In genomic region chr2:25855065-25855464, GRCh38 we compare ENCODE assay signal across 24 cellular contexts. TPM values are rescaled to one million over a fixed set of nuclear protein-coding genes. Genes with fewer than 3 reads are reported as not detected.
DNase-seq lines count a peak whose midpoint lies in the region; ATAC-seq and TF ChIP-seq lines count a peak whose summit lies in the region.
"Had no signal": no experiment of that assay in that cellular context is flagged by ENCODE, and none has a peak within 500 bp of the region (broad histone marks: within the 10 kb centered on the region; RNA-seq: fewer than 3 reads in every experiment).

No MANE protein-coding gene starts in this region.

- H3K4me1 ChIP-seq in HEK293 (ENCODE audit: control insufficient read depth, insufficient read depth, low read length), result peaks cover 13% of the 10 kb centered on the region
- H3K4me1 ChIP-seq: BE2C, SJCRH30 had no signal

- peaks cover 0 to 4% of the 10 kb centered on the region in 2 experiments; a peak in 2 of 3 replicates for H3K36me3 ChIP-seq in HEK293 (ENCODE audit: control insufficient read depth in 2 of 2, insufficient read depth in 1 of 2, low read length in 2 of 2)

- no peak for DNase-seq in activated T-cell treated with anti-CD3 and anti-CD28 coated beads, Interleukin-2, amount 50 U/mL, for 24 hours
- DNase-seq in activated T-cell treated with anti-CD3 and anti-CD28 coated beads for 4 hours (no peak), memory B cell (ENCODE audit: low spot score in 2 of 2) (no peak), HT-29 (ENCODE audit: low spot score) (no peak), NCI-H82 (lab: John Stamatoyannopoulos, UW) (no peak)
- DNase-seq: 8988T, ACHN, BE2C, DMS53, GOT3, HCEC 1CT, IMR-90, KG1, MG63, NCI-H2029, NCI-H446 treated with DMSO at 0.1 percent for 48 hours, NCI-H526, PC-9, SJCRH30 had no signal

- CTCF ChIA-PET in HEK293 (lab: Yijun Ruan, JAX), result interaction anchor here (0.5 to 1.2 kb wide), 4 partner anchors 28 to 195 kb away, joined by 3 to 4 read pairs (median 4); no protein-coding TSS in a partner anchor

- peaks cover 67% of the 10 kb centered on the region for H3K4me1 Mint-ChIP-seq in activated T-cell treated with anti-CD3 and anti-CD28 coated beads, Interleukin-2, amount 50 U/mL, for 24 hours (ENCODE audit: low read depth)
- peaks cover 30% of the 10 kb centered on the region for H3K4me1 Mint-ChIP-seq in memory B cell
- H3K4me1 Mint-ChIP-seq in stimulated activated memory B cell treated with anti-CD40 and anti-IgM and Interleukin-4, amounts not matched to agents 10 μg/mL and 1 μg/mL and 100 μg/mL, for 72 hours, result peaks cover 49% of the 10 kb centered on the region

- no peaks in the 10 kb centered on the region for H3K9me3 Mint-ChIP-seq in activated T-cell treated with anti-CD3 and anti-CD28 coated beads, Interleukin-2, amount 50 U/mL, for 24 hours
- no peaks in the 10 kb centered on the region for H3K9me3 Mint-ChIP-seq in memory B cell
- no peaks in the 10 kb centered on the region for H3K9me3 Mint-ChIP-seq in stimulated activated memory B cell treated with anti-CD40 and anti-IgM and Interleukin-4, amounts not matched to agents 10 μg/mL and 1 μg/mL and 100 μg/mL, for 72 hours
- H3K9me3 Mint-ChIP-seq: CD14-positive monocyte had no signal

- H3K27me3 Mint-ChIP-seq in activated T-cell treated with anti-CD3 and anti-CD28 coated beads, Interleukin-2, amount 50 U/mL, for 24 hours, result no peaks in the 10 kb centered on the region
- H3K27me3 Mint-ChIP-seq in memory B cell, result no peaks in the 10 kb centered on the region
- H3K27me3 Mint-ChIP-seq in stimulated activated memory B cell treated with anti-CD40 and anti-IgM and Interleukin-4, amounts not matched to agents 10 μg/mL and 1 μg/mL and 100 μg/mL, for 72 hours, result no peaks in the 10 kb centered on the region

- H3K27ac ChIP-seq in HEK293 (ENCODE audit: extremely low read depth, low read depth, low read length), result peak overlapping the region; percentile 28
- H3K27ac ChIP-seq: PC-9, SJCRH30 had no signal

- no peak overlapping the region for H3K4me3 ChIP-seq in HEK293 (ENCODE audit: low read depth, low read length)
- H3K4me3 ChIP-seq: MG63, PC-9, SJCRH30 had no signal

- no peaks in the 10 kb centered on the region for H3K9me3 ChIP-seq in HEK293 (ENCODE audit: control insufficient read depth, insufficient read depth, low read depth, low read length)
- H3K9me3 ChIP-seq: BE2C, MG63, SJCRH30 had no signal

- no peak overlapping the region for H3K4me3 Mint-ChIP-seq in activated T-cell treated with anti-CD3 and anti-CD28 coated beads, Interleukin-2, amount 50 U/mL, for 24 hours
- no peak overlapping the region for H3K4me3 Mint-ChIP-seq in memory B cell
- H3K4me3 Mint-ChIP-seq in stimulated activated memory B cell treated with anti-CD40 and anti-IgM and Interleukin-4, amounts not matched to agents 10 μg/mL and 1 μg/mL and 100 μg/mL, for 72 hours, result no peak overlapping the region
- H3K4me3 Mint-ChIP-seq: CD14-positive monocyte had no signal

- POLR2A ChIA-PET in HEK293 (lab: Yijun Ruan, JAX), result interaction anchor here (3.5 kb wide), 1 partner anchor 23 kb away, joined by 23 read pairs; the partner anchor contains the start of gene ASXL2

- ATAC-seq in memory B cell (ENCODE audit: low read depth), result no peak
- no peak for ATAC-seq in stimulated activated memory B cell treated with anti-CD40 and anti-IgM and Interleukin-4, amounts not matched to agents 10 μg/mL and 1 μg/mL and 100 μg/mL, for 72 hours
- ATAC-seq in HG02938 (IDR thresholded peaks at IDR 0.05; ENCODE audit: unreplicated experiment), result no peak
- ATAC-seq: Right ventricle myocardium inferior had no signal

- peaks cover 9% of the 10 kb centered on the region for H3K36me3 Mint-ChIP-seq in activated T-cell treated with anti-CD3 and anti-CD28 coated beads, Interleukin-2, amount 50 U/mL, for 24 hours (ENCODE audit: low read depth)
- no peaks in the 10 kb centered on the region for H3K36me3 Mint-ChIP-seq in memory B cell
- H3K36me3 Mint-ChIP-seq in stimulated activated memory B cell treated with anti-CD40 and anti-IgM and Interleukin-4, amounts not matched to agents 10 μg/mL and 1 μg/mL and 100 μg/mL, for 72 hours, result peaks cover 5% of the 10 kb centered on the region

- TF ChIP-seq CTCF in HEK293 (tag by site-specific recombination; IDR thresholded peaks at IDR 0.05), result no peak

- H3K27ac Mint-ChIP-seq in activated T-cell treated with anti-CD3 and anti-CD28 coated beads, Interleukin-2, amount 50 U/mL, for 24 hours, result peak overlapping the region; percentile 50
- peak overlapping the region; percentile 35 for H3K27ac Mint-ChIP-seq in memory B cell
- H3K27ac Mint-ChIP-seq in stimulated activated memory B cell treated with anti-CD40 and anti-IgM and Interleukin-4, amounts not matched to agents 10 μg/mL and 1 μg/mL and 100 μg/mL, for 72 hours, result peak overlapping the region; percentile 44

TF ChIP-seq in HEK293, 187 proteins besides CTCF, POLR2A, EP300 and RAD21:
- TF ChIP-seq ZNF776 (tag by site-specific recombination; IDR thresholded peaks at IDR 0.05; ENCODE audit: borderline replicate concordance) (no peak), ZNF366 (tag by site-specific recombination; conservative IDR thresholded peaks at IDR 0.05) (peak; percentile 22; the same call in 1 of the 2 replicates), ZNF174 (tag by site-specific recombination; IDR thresholded peaks at IDR 0.05) (no peak), ZNF843 (tag by site-specific recombination; IDR thresholded peaks at IDR 0.05) (0 out of 2 replicates have a peak, but pooled peaks have one; percentile 24), ZBTB17 (tag by site-specific recombination; IDR thresholded peaks at IDR 0.05) (peak; percentile 71), GLIS1 (tag by site-specific recombination; IDR thresholded peaks at IDR 0.05) (peak; percentile 40; the same call in 1 of the 2 replicates)

RNA-seq across cellular contexts. Expression of gene ASXL2, which starts 23.2 kb away (rescaled TPM):
- 9.3 and 12.1 TPM in 2 replicates for total RNA-seq in HT-29 (2014; rRNA removed; shearing (Covaris generic))
